1 cellular context compared by ENCODE assay signal in genomic region chr20:57586943-57587277, GRCh38.
TF ChIP-seq lines count a peak whose summit lies in the region.

No MANE protein-coding gene starts in this region.

TF ChIP-seq in HepG2, 621 proteins besides CTCF, POLR2A, EP300 and RAD21 (continues in another document):
- TF ChIP-seq, protein P1, sequence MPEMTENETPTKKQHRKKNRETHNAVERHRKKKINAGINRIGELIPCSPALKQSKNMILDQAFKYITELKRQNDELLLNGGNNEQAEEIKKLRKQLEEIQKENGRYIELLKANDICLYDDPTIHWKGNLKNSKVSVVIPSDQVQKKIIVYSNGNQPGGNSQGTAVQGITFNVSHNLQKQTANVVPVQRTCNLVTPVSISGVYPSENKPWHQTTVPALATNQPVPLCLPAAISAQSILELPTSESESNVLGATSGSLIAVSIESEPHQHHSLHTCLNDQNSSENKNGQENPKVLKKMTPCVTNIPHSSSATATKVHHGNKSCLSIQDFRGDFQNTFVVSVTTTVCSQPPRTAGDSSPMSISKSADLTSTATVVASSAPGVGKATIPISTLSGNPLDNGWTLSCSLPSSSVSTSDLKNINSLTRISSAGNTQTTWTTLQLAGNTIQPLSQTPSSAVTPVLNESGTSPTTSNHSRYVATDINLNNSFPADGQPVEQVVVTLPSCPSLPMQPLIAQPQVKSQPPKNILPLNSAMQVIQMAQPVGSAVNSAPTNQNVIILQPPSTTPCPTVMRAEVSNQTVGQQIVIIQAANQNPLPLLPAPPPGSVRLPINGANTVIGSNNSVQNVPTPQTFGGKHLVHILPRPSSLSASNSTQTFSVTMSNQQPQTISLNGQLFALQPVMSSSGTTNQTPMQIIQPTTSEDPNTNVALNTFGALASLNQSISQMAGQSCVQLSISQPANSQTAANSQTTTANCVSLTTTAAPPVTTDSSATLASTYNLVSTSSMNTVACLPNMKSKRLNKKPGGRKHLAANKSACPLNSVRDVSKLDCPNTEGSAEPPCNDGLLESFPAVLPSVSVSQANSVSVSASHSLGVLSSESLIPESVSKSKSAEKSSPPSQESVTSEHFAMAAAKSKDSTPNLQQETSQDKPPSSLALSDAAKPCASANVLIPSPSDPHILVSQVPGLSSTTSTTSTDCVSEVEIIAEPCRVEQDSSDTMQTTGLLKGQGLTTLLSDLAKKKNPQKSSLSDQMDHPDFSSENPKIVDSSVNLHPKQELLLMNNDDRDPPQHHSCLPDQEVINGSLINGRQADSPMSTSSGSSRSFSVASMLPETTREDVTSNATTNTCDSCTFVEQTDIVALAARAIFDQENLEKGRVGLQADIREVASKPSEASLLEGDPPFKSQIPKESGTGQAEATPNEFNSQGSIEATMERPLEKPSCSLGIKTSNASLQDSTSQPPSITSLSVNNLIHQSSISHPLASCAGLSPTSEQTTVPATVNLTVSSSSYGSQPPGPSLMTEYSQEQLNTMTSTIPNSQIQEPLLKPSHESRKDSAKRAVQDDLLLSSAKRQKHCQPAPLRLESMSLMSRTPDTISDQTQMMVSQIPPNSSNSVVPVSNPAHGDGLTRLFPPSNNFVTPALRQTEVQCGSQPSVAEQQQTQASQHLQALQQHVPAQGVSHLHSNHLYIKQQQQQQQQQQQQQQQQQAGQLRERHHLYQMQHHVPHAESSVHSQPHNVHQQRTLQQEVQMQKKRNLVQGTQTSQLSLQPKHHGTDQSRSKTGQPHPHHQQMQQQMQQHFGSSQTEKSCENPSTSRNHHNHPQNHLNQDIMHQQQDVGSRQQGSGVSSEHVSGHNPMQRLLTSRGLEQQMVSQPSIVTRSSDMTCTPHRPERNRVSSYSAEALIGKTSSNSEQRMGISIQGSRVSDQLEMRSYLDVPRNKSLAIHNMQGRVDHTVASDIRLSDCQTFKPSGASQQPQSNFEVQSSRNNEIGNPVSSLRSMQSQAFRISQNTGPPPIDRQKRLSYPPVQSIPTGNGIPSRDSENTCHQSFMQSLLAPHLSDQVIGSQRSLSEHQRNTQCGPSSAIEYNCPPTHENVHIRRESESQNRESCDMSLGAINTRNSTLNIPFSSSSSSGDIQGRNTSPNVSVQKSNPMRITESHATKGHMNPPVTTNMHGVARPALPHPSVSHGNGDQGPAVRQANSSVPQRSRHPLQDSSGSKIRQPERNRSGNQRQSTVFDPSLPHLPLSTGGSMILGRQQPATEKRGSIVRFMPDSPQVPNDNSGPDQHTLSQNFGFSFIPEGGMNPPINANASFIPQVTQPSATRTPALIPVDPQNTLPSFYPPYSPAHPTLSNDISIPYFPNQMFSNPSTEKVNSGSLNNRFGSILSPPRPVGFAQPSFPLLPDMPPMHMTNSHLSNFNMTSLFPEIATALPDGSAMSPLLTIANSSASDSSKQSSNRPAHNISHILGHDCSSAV (CRISPR knock-in tag; IDR thresholded peaks at IDR 0.05; ENCODE audit: borderline replicate concordance): peak; percentile 67; the same call in 1 of the 2 replicates
- no peak for TF ChIP-seq ZNF251 (CRISPR knock-in tag; IDR thresholded peaks at IDR 0.05)
- 0 out of 2 replicates have a peak, but pooled peaks have one; percentile 14 for TF ChIP-seq SNAPC2 (CRISPR knock-in tag; IDR thresholded peaks at IDR 0.05)
- TF ChIP-seq, protein P2, sequence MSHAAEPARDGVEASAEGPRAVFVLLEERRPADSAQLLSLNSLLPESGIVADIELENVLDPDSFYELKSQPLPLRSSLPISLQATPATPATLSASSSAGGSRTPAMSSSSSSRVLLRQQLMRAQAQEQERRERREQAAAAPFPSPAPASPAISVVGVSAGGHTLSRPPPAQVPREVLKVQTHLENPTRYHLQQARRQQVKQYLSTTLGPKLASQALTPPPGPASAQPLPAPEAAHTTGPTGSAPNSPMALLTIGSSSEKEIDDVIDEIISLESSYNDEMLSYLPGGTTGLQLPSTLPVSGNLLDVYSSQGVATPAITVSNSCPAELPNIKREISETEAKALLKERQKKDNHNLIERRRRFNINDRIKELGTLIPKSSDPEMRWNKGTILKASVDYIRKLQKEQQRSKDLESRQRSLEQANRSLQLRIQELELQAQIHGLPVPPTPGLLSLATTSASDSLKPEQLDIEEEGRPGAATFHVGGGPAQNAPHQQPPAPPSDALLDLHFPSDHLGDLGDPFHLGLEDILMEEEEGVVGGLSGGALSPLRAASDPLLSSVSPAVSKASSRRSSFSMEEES (CRISPR knock-in tag; IDR thresholded peaks at IDR 0.05): no peak
- TF ChIP-seq ASH2L (IDR thresholded peaks at IDR 0.05; ENCODE audit: insufficient read length, low read depth, low read length): peak; percentile 33
- no peak for TF ChIP-seq KLF16 (CRISPR knock-in tag; IDR thresholded peaks at IDR 0.05)
- TF ChIP-seq THAP9 (CRISPR knock-in tag; IDR thresholded peaks at IDR 0.05; ENCODE audit: borderline replicate concordance): peak; percentile 25; the same call in 1 of the 2 replicates
- TF ChIP-seq ZNF383 (CRISPR knock-in tag; IDR thresholded peaks at IDR 0.05; ENCODE audit: borderline replicate concordance): no peak
- TF ChIP-seq ZFP41 (CRISPR knock-in tag; IDR thresholded peaks at IDR 0.05; ENCODE audit: borderline replicate concordance): no peak
- 0 out of 2 replicates have a peak, but pooled peaks have one; percentile 11 for TF ChIP-seq CAMTA2 (CRISPR knock-in tag; IDR thresholded peaks at IDR 0.05; ENCODE audit: borderline replicate concordance)
- no peak for TF ChIP-seq BCL6 (CRISPR knock-in tag; IDR thresholded peaks at IDR 0.05)
- 0 out of 2 replicates have a peak, but pooled peaks have one; percentile 70 for TF ChIP-seq CHCHD3 (CRISPR knock-in tag; IDR thresholded peaks at IDR 0.05)
- no peak for TF ChIP-seq MEIS2 (CRISPR knock-in tag; IDR thresholded peaks at IDR 0.05)
- TF ChIP-seq GMEB1 (CRISPR knock-in tag; IDR thresholded peaks at IDR 0.05; ENCODE audit: borderline replicate concordance): no peak
- no peak; the same call in 1 of the 2 replicates for TF ChIP-seq ZNF687 (CRISPR knock-in tag; IDR thresholded peaks at IDR 0.05)
- TF ChIP-seq ZMYM2 (CRISPR knock-in tag; IDR thresholded peaks at IDR 0.05): no peak
- TF ChIP-seq, protein P3, sequence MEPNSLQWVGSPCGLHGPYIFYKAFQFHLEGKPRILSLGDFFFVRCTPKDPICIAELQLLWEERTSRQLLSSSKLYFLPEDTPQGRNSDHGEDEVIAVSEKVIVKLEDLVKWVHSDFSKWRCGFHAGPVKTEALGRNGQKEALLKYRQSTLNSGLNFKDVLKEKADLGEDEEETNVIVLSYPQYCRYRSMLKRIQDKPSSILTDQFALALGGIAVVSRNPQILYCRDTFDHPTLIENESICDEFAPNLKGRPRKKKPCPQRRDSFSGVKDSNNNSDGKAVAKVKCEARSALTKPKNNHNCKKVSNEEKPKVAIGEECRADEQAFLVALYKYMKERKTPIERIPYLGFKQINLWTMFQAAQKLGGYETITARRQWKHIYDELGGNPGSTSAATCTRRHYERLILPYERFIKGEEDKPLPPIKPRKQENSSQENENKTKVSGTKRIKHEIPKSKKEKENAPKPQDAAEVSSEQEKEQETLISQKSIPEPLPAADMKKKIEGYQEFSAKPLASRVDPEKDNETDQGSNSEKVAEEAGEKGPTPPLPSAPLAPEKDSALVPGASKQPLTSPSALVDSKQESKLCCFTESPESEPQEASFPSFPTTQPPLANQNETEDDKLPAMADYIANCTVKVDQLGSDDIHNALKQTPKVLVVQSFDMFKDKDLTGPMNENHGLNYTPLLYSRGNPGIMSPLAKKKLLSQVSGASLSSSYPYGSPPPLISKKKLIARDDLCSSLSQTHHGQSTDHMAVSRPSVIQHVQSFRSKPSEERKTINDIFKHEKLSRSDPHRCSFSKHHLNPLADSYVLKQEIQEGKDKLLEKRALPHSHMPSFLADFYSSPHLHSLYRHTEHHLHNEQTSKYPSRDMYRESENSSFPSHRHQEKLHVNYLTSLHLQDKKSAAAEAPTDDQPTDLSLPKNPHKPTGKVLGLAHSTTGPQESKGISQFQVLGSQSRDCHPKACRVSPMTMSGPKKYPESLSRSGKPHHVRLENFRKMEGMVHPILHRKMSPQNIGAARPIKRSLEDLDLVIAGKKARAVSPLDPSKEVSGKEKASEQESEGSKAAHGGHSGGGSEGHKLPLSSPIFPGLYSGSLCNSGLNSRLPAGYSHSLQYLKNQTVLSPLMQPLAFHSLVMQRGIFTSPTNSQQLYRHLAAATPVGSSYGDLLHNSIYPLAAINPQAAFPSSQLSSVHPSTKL (CRISPR knock-in tag; IDR thresholded peaks at IDR 0.05): no peak
- TF ChIP-seq ZNF33A (CRISPR knock-in tag; IDR thresholded peaks at IDR 0.05; ENCODE audit: borderline replicate concordance): no peak
- TF ChIP-seq BRCA1 (CRISPR knock-in tag; IDR thresholded peaks at IDR 0.05): no peak
- no peak for TF ChIP-seq HMGXB3 (CRISPR knock-in tag; IDR thresholded peaks at IDR 0.05; ENCODE audit: borderline replicate concordance)
